Comparison of ENCODE assay signal across 19 cellular contexts in genomic region chr17:16938496-16939270, GRCh38. TPM values are rescaled to one million over a fixed set of nuclear protein-coding genes. Genes with fewer than 3 reads are reported as not detected.
DNase-seq lines count a peak whose midpoint lies in the region; ATAC-seq and TF ChIP-seq lines count a peak whose summit lies in the region.
"Had no signal": no experiment of that assay in that cellular context is flagged by ENCODE, and none has a peak within 500 bp of the region (broad histone marks: within the 10 kb centered on the region; RNA-seq: fewer than 3 reads in every experiment).

No MANE protein-coding gene starts in this region.

- H3K36me3 Mint-ChIP-seq in activated CD4-positive, alpha-beta memory T cell treated with anti-CD3 and anti-CD28 coated beads for 36 hours, result no peaks in the 10 kb centered on the region
- no peaks in the 10 kb centered on the region for H3K36me3 Mint-ChIP-seq in activated CD4-positive, alpha-beta memory T cell treated with anti-CD3 and anti-CD28 coated beads, Interleukin-2, amount 10 ng/mL, durations not matched to agents 7 days and 5 days (ENCODE audit: low read depth)
- no peaks in the 10 kb centered on the region for H3K36me3 Mint-ChIP-seq in dendritic cell treated with granulocyte-macrophage colony-stimulating factor and Interleukin-4, amounts not matched to agents 40 ng/mL and 50 ng/mL, for 4 days (ENCODE audit: low read depth)
- H3K36me3 Mint-ChIP-seq: activated naive CD4-positive, alpha-beta T cell treated with anti-CD3 and anti-CD28 coated beads, Interleukin-2, amount 50 U/mL, for 72 hours had no signal

- peak; percentile 1 for DNase-seq in activated CD4-positive, alpha-beta memory T cell treated with anti-CD3 and anti-CD28 coated beads for 36 hours
- no peak for DNase-seq in activated CD4-positive, alpha-beta memory T cell treated with anti-CD3 and anti-CD28 coated beads, Interleukin-2, amount 10 ng/mL, durations not matched to agents 7 days and 5 days
- peak; percentile 37 for DNase-seq in sigmoid colon
- no peak for DNase-seq in amniotic stem cell (lab: John Stamatoyannopoulos, UW)
- DNase-seq: DMS79; effector CD4-positive, alpha-beta T cell; IMR-90; stimulated activated naive CD4-positive, alpha-beta T cell treated with Interleukin-2 at 50 U/mL for 16 hours; T-helper 1 cell; WERI-Rb-1 had no signal

- no peak for ATAC-seq in HG03280 (IDR thresholded peaks at IDR 0.05; ENCODE audit: unreplicated experiment)
- ATAC-seq in HG02884 (IDR thresholded peaks at IDR 0.05; ENCODE audit: unreplicated experiment), result no peak
- ATAC-seq: activated naive CD4-positive, alpha-beta T cell treated with anti-CD3 and anti-CD28 coated beads, Interleukin-2, amount 50 U/mL, for 72 hours had no signal

- H3K4me3 ChIP-seq in HEK293 (ENCODE audit: low read depth, low read length) (no peak overlapping the region), sigmoid colon (no peak overlapping the region)
- H3K4me3 ChIP-seq: A549 had no signal

- CTCF ChIA-PET in activated CD4-positive, alpha-beta memory T cell treated with anti-CD3 and anti-CD28 coated beads for 36 hours (lab: Charles Lee), result no interaction called here
- CTCF ChIA-PET in activated CD4-positive, alpha-beta memory T cell treated with anti-CD3 and anti-CD28 coated beads, Interleukin-2, amount 10 ng/mL, durations not matched to agents 7 days and 5 days (lab: Charles Lee), result no interaction called here
- CTCF ChIA-PET in HEK293 (lab: Yijun Ruan, JAX), result interaction anchor here (0.6 to 1.1 kb wide), 4 partner anchors 53 to 78 kb away, joined by 3 to 5 read pairs (median 3); no protein-coding TSS in a partner anchor

- 38 to 51% methylated on average over 13 of the region's 13 CpGs for WGBS in sigmoid colon, 2 donors

- TF ChIP-seq EP300 in sigmoid colon (IDR thresholded peaks at IDR 0.05), result no peak

- H3K4me1 ChIP-seq in HEK293 (ENCODE audit: control insufficient read depth, insufficient read depth, low read length) (no peaks in the 10 kb centered on the region), sigmoid colon (no peaks in the 10 kb centered on the region)

- H3K27ac ChIP-seq in HEK293 (ENCODE audit: extremely low read depth, low read depth, low read length) (no peak overlapping the region), sigmoid colon (no peak overlapping the region)
- H3K27ac ChIP-seq: A549, WERI-Rb-1 had no signal

- no peaks in the 10 kb centered on the region for H3K27me3 Mint-ChIP-seq in activated CD4-positive, alpha-beta memory T cell treated with anti-CD3 and anti-CD28 coated beads for 36 hours
- peaks cover 4% of the 10 kb centered on the region for H3K27me3 Mint-ChIP-seq in activated CD4-positive, alpha-beta memory T cell treated with anti-CD3 and anti-CD28 coated beads, Interleukin-2, amount 10 ng/mL, durations not matched to agents 7 days and 5 days
- peaks cover 16% of the 10 kb centered on the region for H3K27me3 Mint-ChIP-seq in dendritic cell treated with granulocyte-macrophage colony-stimulating factor and Interleukin-4, amounts not matched to agents 40 ng/mL and 50 ng/mL, for 4 days
- H3K27me3 Mint-ChIP-seq: CD4-positive, alpha-beta T cell had no signal

- TF ChIP-seq POLR2A in sigmoid colon (IDR thresholded peaks at IDR 0.05), result no peak

- POLR2A ChIA-PET in activated CD4-positive, alpha-beta memory T cell treated with anti-CD3 and anti-CD28 coated beads for 36 hours (lab: Charles Lee), result no interaction called here
- POLR2A ChIA-PET in activated CD4-positive, alpha-beta memory T cell treated with anti-CD3 and anti-CD28 coated beads, Interleukin-2, amount 10 ng/mL, durations not matched to agents 7 days and 5 days (lab: Charles Lee), result no interaction called here
- POLR2A ChIA-PET in HEK293 (lab: Yijun Ruan, JAX), result no interaction called here

- no peaks in the 10 kb centered on the region for H3K36me3 ChIP-seq in HEK293 (ENCODE audit: control insufficient read depth in 2 of 2, insufficient read depth in 1 of 2, low read length in 2 of 2)
- no peaks in the 10 kb centered on the region for H3K36me3 ChIP-seq in sigmoid colon
- H3K36me3 ChIP-seq: WERI-Rb-1 had no signal

- H3K27ac Mint-ChIP-seq in activated CD4-positive, alpha-beta memory T cell treated with anti-CD3 and anti-CD28 coated beads for 36 hours, result no peak overlapping the region
- no peak overlapping the region for H3K27ac Mint-ChIP-seq in activated CD4-positive, alpha-beta memory T cell treated with anti-CD3 and anti-CD28 coated beads, Interleukin-2, amount 10 ng/mL, durations not matched to agents 7 days and 5 days
- peak overlapping the region; percentile 7 for H3K27ac Mint-ChIP-seq in dendritic cell treated with granulocyte-macrophage colony-stimulating factor and Interleukin-4, amounts not matched to agents 40 ng/mL and 50 ng/mL, for 4 days
- H3K27ac Mint-ChIP-seq: activated naive CD4-positive, alpha-beta T cell treated with anti-CD3 and anti-CD28 coated beads, Interleukin-2, amount 50 U/mL, for 72 hours; CD4-positive, alpha-beta T cell had no signal

- H3K9me3 ChIP-seq in HEK293 (ENCODE audit: control insufficient read depth, insufficient read depth, low read depth, low read length) (no peaks in the 10 kb centered on the region), sigmoid colon (no peaks in the 10 kb centered on the region)
- H3K9me3 ChIP-seq: A549 had no signal

- intact Hi-C loops in activated CD4-positive, alpha-beta memory T cell treated with anti-CD3 and anti-CD28 coated beads for 36 hours (cut with micrococcal nuclease), result no loop called here
- intact Hi-C loops in dendritic cell treated with granulocyte-macrophage colony-stimulating factor and Interleukin-4, amounts not matched to agents 40 ng/mL and 50 ng/mL, for 4 days (cut with micrococcal nuclease), result no loop called here
- intact Hi-C loops in sigmoid colon (cut with DNase I), result no loop called here

- no peaks in the 10 kb centered on the region for H3K4me1 Mint-ChIP-seq in activated CD4-positive, alpha-beta memory T cell treated with anti-CD3 and anti-CD28 coated beads for 36 hours (ENCODE audit: low read depth)
- H3K4me1 Mint-ChIP-seq in activated CD4-positive, alpha-beta memory T cell treated with anti-CD3 and anti-CD28 coated beads, Interleukin-2, amount 10 ng/mL, durations not matched to agents 7 days and 5 days, result no peaks in the 10 kb centered on the region
- no peaks in the 10 kb centered on the region for H3K4me1 Mint-ChIP-seq in dendritic cell treated with granulocyte-macrophage colony-stimulating factor and Interleukin-4, amounts not matched to agents 40 ng/mL and 50 ng/mL, for 4 days (ENCODE audit: low read depth)

- H3K4me3 Mint-ChIP-seq in activated CD4-positive, alpha-beta memory T cell treated with anti-CD3 and anti-CD28 coated beads for 36 hours, result no peak overlapping the region
- H3K4me3 Mint-ChIP-seq in activated CD4-positive, alpha-beta memory T cell treated with anti-CD3 and anti-CD28 coated beads, Interleukin-2, amount 10 ng/mL, durations not matched to agents 7 days and 5 days, result no peak overlapping the region
- no peak overlapping the region for H3K4me3 Mint-ChIP-seq in dendritic cell treated with granulocyte-macrophage colony-stimulating factor and Interleukin-4, amounts not matched to agents 40 ng/mL and 50 ng/mL, for 4 days
- H3K4me3 Mint-ChIP-seq: CD4-positive, alpha-beta T cell had no signal

- TF ChIP-seq CTCF in HEK293 (tag by site-specific recombination; IDR thresholded peaks at IDR 0.05) (no peak), sigmoid colon (IDR thresholded peaks at IDR 0.05) (no peak)

- no peaks in the 10 kb centered on the region for H3K27me3 ChIP-seq in sigmoid colon

- H3K9me3 Mint-ChIP-seq in activated CD4-positive, alpha-beta memory T cell treated with anti-CD3 and anti-CD28 coated beads for 36 hours, result no peaks in the 10 kb centered on the region
- no peaks in the 10 kb centered on the region for H3K9me3 Mint-ChIP-seq in activated CD4-positive, alpha-beta memory T cell treated with anti-CD3 and anti-CD28 coated beads, Interleukin-2, amount 10 ng/mL, durations not matched to agents 7 days and 5 days
- no peaks in the 10 kb centered on the region for H3K9me3 Mint-ChIP-seq in dendritic cell treated with granulocyte-macrophage colony-stimulating factor and Interleukin-4, amounts not matched to agents 40 ng/mL and 50 ng/mL, for 4 days
- H3K9me3 Mint-ChIP-seq: activated naive CD4-positive, alpha-beta T cell treated with anti-CD3 and anti-CD28 coated beads, Interleukin-2, amount 50 U/mL, for 72 hours; CD4-positive, alpha-beta T cell had no signal

TF ChIP-seq in HEK293, 187 proteins besides CTCF, POLR2A, EP300 and RAD21:
- TF ChIP-seq ZNF266 (tag by site-specific recombination; IDR thresholded peaks at IDR 0.05; ENCODE audit: low read depth) (peak; percentile 58; the same call in 1 of the 2 replicates), ZSCAN4 (tag by site-specific recombination; IDR thresholded peaks at IDR 0.05) (peak; percentile 92), ZSCAN18 (tag by site-specific recombination; IDR thresholded peaks at IDR 0.05) (no peak)

RNA-seq across cellular contexts. Expression of gene TNFRSF13B, which starts 33.2 kb away (rescaled TPM):
- not detected for total RNA-seq in activated CD4-positive, alpha-beta memory T cell treated with anti-CD3 and anti-CD28 coated beads for 36 hours
- not detected for total RNA-seq in activated CD4-positive, alpha-beta memory T cell treated with anti-CD3 and anti-CD28 coated beads, Interleukin-2, amount 10 ng/mL, durations not matched to agents 7 days and 5 days
- total RNA-seq in sigmoid colon, result not detected
- 10 to 100 TPM in 1 of 3 donors, not detected in 2; 15.2 TPM for polyA plus RNA-seq in sigmoid colon
- total RNA-seq: activated naive CD4-positive, alpha-beta T cell treated with anti-CD3 and anti-CD28 coated beads, Interleukin-2, amount 50 U/mL, for 72 hours; CD4-positive, alpha-beta T cell; fibroblast of lung; IMR-90; kidney epithelial cell had no signal
- polyA plus RNA-seq: A549, fibroblast of lung, IMR-90 had no signal

Comparison
In these comparisons a context has a peak if more than half of its experiments do, and no peak if none do; other contexts are left out.
1. DNase-seq: peak in activated CD4-positive, alpha-beta memory T cell treated with anti-CD3 and anti-CD28 coated beads for 36 hours (single experiment) and sigmoid colon (single experiment); none in activated CD4-positive, alpha-beta memory T cell treated with anti-CD3 and anti-CD28 coated beads, Interleukin-2, amount 10 ng/mL, durations not matched to agents 7 days and 5 days (single experiment) and amniotic stem cell (single experiment).